In genomic region chr17:57530508-57530907, GRCh38 we compare ENCODE assay signal across 11 cellular contexts.
DNase-seq lines count a peak whose midpoint lies in the region; ATAC-seq and TF ChIP-seq lines count a peak whose summit lies in the region.
"Had no signal": no experiment of that assay in that cellular context is flagged by ENCODE, and none has a peak within 500 bp of the region (broad histone marks: within the 10 kb centered on the region; RNA-seq: fewer than 3 reads in every experiment).

No MANE protein-coding gene starts in this region.

- H3K4me2 ChIP-seq in H9 (ENCODE audit: insufficient read depth, insufficient read length, low read length) (no peak overlapping the region), mesendoderm (ENCODE audit: low read length) (no peak overlapping the region)

- peak overlapping the region; percentile 48 to 87 (median 85) for H3K27ac Mint-ChIP-seq in CD4-positive, CD25-positive, alpha-beta regulatory T cell
- H3K27ac Mint-ChIP-seq in H9, result peak overlapping the region in 2 of 3 experiments; percentile 7 to 12; a peak in 1 of 7 replicates

- H3K4me1 Mint-ChIP-seq in CD4-positive, CD25-positive, alpha-beta regulatory T cell, result peaks cover 4 to 35% (median 20%) of the 10 kb centered on the region in 4 donors
- H3K4me1 Mint-ChIP-seq in H9, result peaks cover 31 to 33% of the 10 kb centered on the region in 2 experiments

- H3K9me3 ChIP-seq in CD4-positive, CD25-positive, alpha-beta regulatory T cell (ENCODE audit: control insufficient read depth in 2 of 2, low read length in 2 of 2), result no peaks in the 10 kb centered on the region
- H3K9me3 ChIP-seq in H9 (ENCODE audit: control insufficient read depth, low read depth, low read length) (no peaks in the 10 kb centered on the region), WERI-Rb-1 (ENCODE audit: severe bottlenecking) (no peaks in the 10 kb centered on the region)
- H3K9me3 ChIP-seq: testis had no signal

- no peaks in the 10 kb centered on the region for H3K79me1 ChIP-seq in H9 (ENCODE audit: insufficient read depth, low read depth, low read length, poor library complexity, severe bottlenecking)
- no peaks in the 10 kb centered on the region for H3K79me1 ChIP-seq in mesendoderm (ENCODE audit: low read length)

- H2BK5ac ChIP-seq in H9 (ENCODE audit: insufficient read length, low read length) (no peak overlapping the region), mesendoderm (ENCODE audit: low read length) (no peak overlapping the region)

- H4K8ac ChIP-seq in H9 (replicated peaks; ENCODE audit: insufficient read length, low read depth, low read length), result no peak overlapping the region
- no peak overlapping the region for H4K8ac ChIP-seq in mesendoderm (ENCODE audit: low read depth, low read length)

- H2BK120ac ChIP-seq in H9 (ENCODE audit: low read depth, low read length, poor library complexity, severe bottlenecking) (no peak overlapping the region), mesendoderm (ENCODE audit: low read depth, low read length) (no peak overlapping the region)

- no peak overlapping the region for H2AFZ ChIP-seq in H9 (ENCODE audit: low read length)

- peaks cover 2% of the 10 kb centered on the region for H4K20me1 ChIP-seq in H9 (ENCODE audit: control insufficient read depth, insufficient read depth, insufficient read length)

- no peaks in the 10 kb centered on the region for H3K9me3 Mint-ChIP-seq in CD4-positive, CD25-positive, alpha-beta regulatory T cell
- H3K9me3 Mint-ChIP-seq in H9, result no peaks in the 10 kb centered on the region

- no peak for ATAC-seq in CD4-positive, CD25-positive, alpha-beta regulatory T cell (ENCODE audit: low read depth in 2 of 2)
- no peak for ATAC-seq in HG02870 (IDR thresholded peaks at IDR 0.05; ENCODE audit: unreplicated experiment)

- DNase-seq in CD4-positive, CD25-positive, alpha-beta regulatory T cell, result peak in 1 of 3 donors; percentile 43
- DNase-seq in H9 (no peak), WERI-Rb-1 (no peak), mesendoderm (peak; percentile 78), substantia nigra (lab: John Stamatoyannopoulos, UW) (no peak), putamen (ENCODE audit: low spot score) (no peak), NK-92 (lab: John Stamatoyannopoulos, UW; ENCODE audit: unreplicated experiment) (no peak)
- DNase-seq: OCI-M1; stimulated activated CD4-positive, alpha-beta T cell treated with anti-CD3 and anti-CD28 coated beads, Interleukin-4, amount 100 ng/mL, for 4 hours; testis had no signal

- H3K36me3 Mint-ChIP-seq in CD4-positive, CD25-positive, alpha-beta regulatory T cell, result peaks cover 27% of the 10 kb centered on the region
- peaks cover 2 to 15% (median 9%) of the 10 kb centered on the region in 3 experiments; a peak in 5 of 7 replicates for H3K36me3 Mint-ChIP-seq in H9 (ENCODE audit: insufficient read depth in 1 of 3, low read depth in 3 of 3)

- H3K4me3 Mint-ChIP-seq in CD4-positive, CD25-positive, alpha-beta regulatory T cell, result no peak overlapping the region
- H3K4me3 Mint-ChIP-seq in H9, result no peak overlapping the region; a peak in 1 of 5 replicates

- H2BK15ac ChIP-seq in H9 (ENCODE audit: low read depth, low read length) (no peak overlapping the region), mesendoderm (replicated peaks; ENCODE audit: low read depth) (no peak overlapping the region)

- no peak overlapping the region for H4K91ac ChIP-seq in H9 (ENCODE audit: insufficient read length, low read depth, low read length)

- peaks cover 10% of the 10 kb centered on the region for H3K4me1 ChIP-seq in CD4-positive, CD25-positive, alpha-beta regulatory T cell (ENCODE audit: control insufficient read depth, insufficient read depth, low read length, poor library complexity, severe bottlenecking)
- peaks cover 18% of the 10 kb centered on the region for H3K4me1 ChIP-seq in H9 (ENCODE audit: insufficient read depth, low read length)
- H3K4me1 ChIP-seq in mesendoderm (ENCODE audit: control insufficient read depth, low read depth, low read length), result peaks cover 6% of the 10 kb centered on the region

- no peak overlapping the region for H3T11ph ChIP-seq in H9 (ENCODE audit: low read length)

- no peak overlapping the region for H3K4ac ChIP-seq in H9 (ENCODE audit: low read depth, low read length)
- no peak overlapping the region for H3K4ac ChIP-seq in mesendoderm (ENCODE audit: low read depth, low read length)

- H3K27me3 ChIP-seq in CD4-positive, CD25-positive, alpha-beta regulatory T cell (ENCODE audit: control insufficient read depth, insufficient read depth, low read length), result no peaks in the 10 kb centered on the region
- no peaks in the 10 kb centered on the region for H3K27me3 ChIP-seq in H9 (ENCODE audit: insufficient read depth, low read length)
- H3K27me3 ChIP-seq in WERI-Rb-1 (ENCODE audit: insufficient read depth, low read depth, severe bottlenecking), result no peaks in the 10 kb centered on the region
- no peaks in the 10 kb centered on the region for H3K27me3 ChIP-seq in mesendoderm (ENCODE audit: insufficient read depth, low read length, poor library complexity)
- H3K27me3 ChIP-seq: testis had no signal

- TF ChIP-seq CTCF in H9 (conservative IDR thresholded peaks at IDR 0.05) (no peak), WERI-Rb-1 (IDR thresholded peaks at IDR 0.05; ENCODE audit: low read depth, low read length) (no peak)

- H3K27ac ChIP-seq in CD4-positive, CD25-positive, alpha-beta regulatory T cell (ENCODE audit: insufficient read depth, low read length, poor library complexity, severe bottlenecking), result no peak overlapping the region
- H3K27ac ChIP-seq in H9 (ENCODE audit: insufficient read length, low read depth, low read length) (no peak overlapping the region), WERI-Rb-1 (peak overlapping the region; percentile 98), mesendoderm (ENCODE audit: low read depth, low read length) (no peak overlapping the region), substantia nigra (ENCODE audit: low read depth, low read length, poor library complexity, severe bottlenecking) (no peak overlapping the region)
- H3K27ac ChIP-seq: testis had no signal

- H2BK12ac ChIP-seq in H9 (ENCODE audit: insufficient read length, low read depth, low read length), result no peak overlapping the region

- H3K14ac ChIP-seq in H9 (ENCODE audit: insufficient read depth, low read length), result no peak overlapping the region

- no peak overlapping the region for H2AK5ac ChIP-seq in H9 (ENCODE audit: insufficient read length, low read length)
- H2AK5ac ChIP-seq in mesendoderm (ENCODE audit: low read length), result no peak overlapping the region

- H3K9ac ChIP-seq in H9 (ENCODE audit: extremely low read depth, insufficient read length, low read length) (no peak overlapping the region), mesendoderm (ENCODE audit: low read length) (no peak overlapping the region)

- no peaks in the 10 kb centered on the region for H3K36me3 ChIP-seq in CD4-positive, CD25-positive, alpha-beta regulatory T cell (ENCODE audit: control insufficient read depth, insufficient read depth, low read length)
- H3K36me3 ChIP-seq in WERI-Rb-1, result peaks cover 77% of the 10 kb centered on the region
- no peaks in the 10 kb centered on the region for H3K36me3 ChIP-seq in mesendoderm (ENCODE audit: control insufficient read depth, insufficient read depth, low read length)

- no peak overlapping the region for H3K18ac ChIP-seq in H9 (ENCODE audit: insufficient read length, low read depth, low read length)
- no peak overlapping the region for H3K18ac ChIP-seq in mesendoderm (ENCODE audit: low read length)

- H3K56ac ChIP-seq in H9 (ENCODE audit: insufficient read length, low read depth, low read length) (no peak overlapping the region), mesendoderm (ENCODE audit: low read length) (no peak overlapping the region)

- H4K5ac ChIP-seq in H9 (ENCODE audit: insufficient read length, low read depth, low read length) (no peak overlapping the region), mesendoderm (ENCODE audit: low read length) (no peak overlapping the region)

- no peak overlapping the region for H3K4me3 ChIP-seq in CD4-positive, CD25-positive, alpha-beta regulatory T cell (ENCODE audit: low read depth, low read length)
- H3K4me3 ChIP-seq in WERI-Rb-1 (ENCODE audit: low read depth, low read length), result no peak overlapping the region
- H3K4me3 ChIP-seq in mesendoderm (ENCODE audit: low read length), result no peak overlapping the region
- H3K4me3 ChIP-seq: testis had no signal

- H3K23ac ChIP-seq in H9 (ENCODE audit: insufficient read length, low read depth, low read length) (no peak overlapping the region), mesendoderm (ENCODE audit: low read length) (no peak overlapping the region)

- H3K27me3 Mint-ChIP-seq in CD4-positive, CD25-positive, alpha-beta regulatory T cell, result no peaks in the 10 kb centered on the region
- H3K27me3 Mint-ChIP-seq in H9 (ENCODE audit: low read depth), result no peaks in the 10 kb centered on the region

- H2BK20ac ChIP-seq in H9 (ENCODE audit: low read depth, low read length, poor library complexity, severe bottlenecking), result no peak overlapping the region

- no peaks in the 10 kb centered on the region for H3K23me2 ChIP-seq in H9 (ENCODE audit: insufficient read length, low read depth, low read length, poor library complexity, severe bottlenecking)

- no peaks in the 10 kb centered on the region for H3K79me2 ChIP-seq in H9 (ENCODE audit: insufficient read depth, low read length)
- no peaks in the 10 kb centered on the region for H3K79me2 ChIP-seq in mesendoderm (ENCODE audit: control insufficient read depth, insufficient read depth, low read length)

- no CpG with 5 or more reads among the region's 4 CpGs for WGBS in H9 (ENCODE audit: extremely low coverage, insufficient read length, low lambda C conversion rate)
- no CpG with 5 or more reads among the region's 4 CpGs for WGBS in mesendoderm (ENCODE audit: extremely low coverage, insufficient coverage, low lambda C conversion rate)
